In genomic region chr7:38463277-38464224, GRCh38 we compare ENCODE assay signal across 8 cellular contexts.
DNase-seq lines count a peak whose midpoint lies in the region; ATAC-seq and TF ChIP-seq lines count a peak whose summit lies in the region.

No MANE protein-coding gene starts in this region.

- DNase-seq in activated CD4-positive, CD25-positive, alpha-beta regulatory T cell treated with anti-CD3 and anti-CD28 coated beads, Interleukin-2, amount 50 U/mL, for 72 hours = peak; percentile 64
- DNase-seq in central memory CD4-positive, alpha-beta T cell = peak; percentile 64
- DNase-seq in smooth muscle cell of the brain vasculature (ENCODE audit: low read depth, low spot score) (peak; percentile 85), mesothelial cell of epicardium (ENCODE audit: low spot score in 2 of 2, unreplicated experiment in 2 of 2) (no peak), COR-L47 (lab: John Stamatoyannopoulos, UW) (no peak)

- peak overlapping the region; percentile 72 for H3K27ac ChIP-seq in ACC112 (ENCODE audit: low read depth, low read length)

- H3K36me3 Mint-ChIP-seq in mesothelial cell of epicardium = no peaks in the 10 kb centered on the region

- H3K27ac Mint-ChIP-seq in mesothelial cell of epicardium = no peak overlapping the region

- peaks cover 15% of the 10 kb centered on the region for H3K4me1 ChIP-seq in ACC112 (ENCODE audit: control insufficient read depth, insufficient read depth, low read length, unreplicated experiment)

- H3K9me3 Mint-ChIP-seq in mesothelial cell of epicardium = peaks cover 18% of the 10 kb centered on the region

- peaks cover 17% of the 10 kb centered on the region for H3K27me3 Mint-ChIP-seq in mesothelial cell of epicardium (ENCODE audit: low read depth)

- H3K4me3 Mint-ChIP-seq in mesothelial cell of epicardium = no peak overlapping the region

- TF ChIP-seq CTCF in mesothelial cell of epicardium (IDR thresholded peaks at IDR 0.05; ENCODE audit: unreplicated experiment) = no peak

- no peaks in the 10 kb centered on the region for H3K4me1 Mint-ChIP-seq in mesothelial cell of epicardium

- peak overlapping the region; percentile 72 for H2AFZ ChIP-seq in ACC112 (ENCODE audit: low read length, unreplicated experiment)

- peak overlapping the region; percentile 48 for H3K4me3 ChIP-seq in ACC112 (ENCODE audit: low read depth, low read length)

- H3K36me3 ChIP-seq in ACC112 (ENCODE audit: insufficient read depth, low read length) = peaks cover 4% of the 10 kb centered on the region; the same call in 1 of the 2 replicates

- ATAC-seq in GM19328 (IDR thresholded peaks at IDR 0.05; ENCODE audit: unreplicated experiment) = peak; percentile 82
- peak; percentile 94 for ATAC-seq in HG03378 (IDR thresholded peaks at IDR 0.05; ENCODE audit: unreplicated experiment)

- no peaks in the 10 kb centered on the region for H3K27me3 ChIP-seq in ACC112 (ENCODE audit: insufficient read depth, low read length)

- H3K79me2 ChIP-seq in ACC112 (ENCODE audit: control insufficient read depth, insufficient read depth, low read length, unreplicated experiment) = no peaks in the 10 kb centered on the region

Comparison
In these comparisons a context has a peak if more than half of its experiments do, and no peak if none do; other contexts are left out.
1. DNase-seq: peak in activated CD4-positive, CD25-positive, alpha-beta regulatory T cell treated with anti-CD3 and anti-CD28 coated beads, Interleukin-2, amount 50 U/mL, for 72 hours (single experiment), central memory CD4-positive, alpha-beta T cell (single experiment) and smooth muscle cell of the brain vasculature (single experiment); none in mesothelial cell of epicardium (0 of 2) and COR-L47 (single experiment).